ENCODE assay signal across 8 cellular contexts in genomic region chr7:101538596-101539459, GRCh38.
DNase-seq lines count a peak whose midpoint lies in the region; ATAC-seq lines count a peak whose summit lies in the region.

No MANE protein-coding gene starts in this region.

- DNase-seq in NCI-H1436 (lab: John Stamatoyannopoulos, UW) (peak; percentile 2), NCI-H1436 treated with DMSO at 0.1 percent for 48 hours (lab: John Stamatoyannopoulos, UW) (no peak), NCI-H1105 treated with DMSO at 0.1 percent for 48 hours (lab: John Stamatoyannopoulos, UW) (peak; percentile 2), mucosa of gallbladder (ENCODE audit: low spot score) (peak; percentile 32)
- DNase-seq in activated CD4-positive, alpha-beta memory T cell treated with anti-CD3 and anti-CD28 coated beads for 36 hours, result peak; percentile 67
- DNase-seq in effector CD8-positive, alpha-beta T cell (lab: John Stamatoyannopoulos, UW), result peak; percentile 46
- DNase-seq in stimulated activated effector memory CD8-positive, alpha-beta T cell treated with anti-CD3 and anti-CD28 coated beads, Interleukin-12 subunit alpha, Interleukin-12 subunit beta, amount 100 ng/mL, for 72 hours (ENCODE audit: low spot score in 2 of 2), result peak; percentile 55 to 81

- H3K4me3 Mint-ChIP-seq in activated CD4-positive, alpha-beta memory T cell treated with anti-CD3 and anti-CD28 coated beads for 36 hours, result no peak overlapping the region
- H3K4me3 Mint-ChIP-seq in stimulated activated effector memory CD8-positive, alpha-beta T cell treated with anti-CD3 and anti-CD28 coated beads, Interleukin-12 subunit alpha, Interleukin-12 subunit beta, amount 100 ng/mL, for 72 hours, result no peak overlapping the region

- CTCF ChIA-PET in activated CD4-positive, alpha-beta memory T cell treated with anti-CD3 and anti-CD28 coated beads for 36 hours (lab: Charles Lee), result interaction anchor here (0.7 to 1.5 kb wide), 2 partner anchors 33 to 732 kb away, joined by 3 read pairs; no protein-coding TSS in a partner anchor

- H3K4me1 Mint-ChIP-seq in activated CD4-positive, alpha-beta memory T cell treated with anti-CD3 and anti-CD28 coated beads for 36 hours (ENCODE audit: low read depth), result peaks cover 3% of the 10 kb centered on the region
- H3K4me1 Mint-ChIP-seq in stimulated activated effector memory CD8-positive, alpha-beta T cell treated with anti-CD3 and anti-CD28 coated beads, Interleukin-12 subunit alpha, Interleukin-12 subunit beta, amount 100 ng/mL, for 72 hours, result peaks cover 10% of the 10 kb centered on the region

- H3K27ac Mint-ChIP-seq in activated CD4-positive, alpha-beta memory T cell treated with anti-CD3 and anti-CD28 coated beads for 36 hours, result no peak overlapping the region
- no peak overlapping the region for H3K27ac Mint-ChIP-seq in stimulated activated effector memory CD8-positive, alpha-beta T cell treated with anti-CD3 and anti-CD28 coated beads, Interleukin-12 subunit alpha, Interleukin-12 subunit beta, amount 100 ng/mL, for 72 hours

- H3K9me3 Mint-ChIP-seq in activated CD4-positive, alpha-beta memory T cell treated with anti-CD3 and anti-CD28 coated beads for 36 hours, result no peaks in the 10 kb centered on the region
- H3K9me3 Mint-ChIP-seq in stimulated activated effector memory CD8-positive, alpha-beta T cell treated with anti-CD3 and anti-CD28 coated beads, Interleukin-12 subunit alpha, Interleukin-12 subunit beta, amount 100 ng/mL, for 72 hours, result no peaks in the 10 kb centered on the region

- peaks cover 2% of the 10 kb centered on the region for H3K27me3 Mint-ChIP-seq in activated CD4-positive, alpha-beta memory T cell treated with anti-CD3 and anti-CD28 coated beads for 36 hours

- POLR2A ChIA-PET in activated CD4-positive, alpha-beta memory T cell treated with anti-CD3 and anti-CD28 coated beads for 36 hours (lab: Charles Lee), result no interaction called here

- H3K36me3 Mint-ChIP-seq in activated CD4-positive, alpha-beta memory T cell treated with anti-CD3 and anti-CD28 coated beads for 36 hours, result no peaks in the 10 kb centered on the region
- H3K36me3 Mint-ChIP-seq in stimulated activated effector memory CD8-positive, alpha-beta T cell treated with anti-CD3 and anti-CD28 coated beads, Interleukin-12 subunit alpha, Interleukin-12 subunit beta, amount 100 ng/mL, for 72 hours, result no peaks in the 10 kb centered on the region

- ATAC-seq in stimulated activated effector memory CD8-positive, alpha-beta T cell treated with anti-CD3 and anti-CD28 coated beads, Interleukin-12 subunit alpha, Interleukin-12 subunit beta, amount 100 ng/mL, for 72 hours, result peak; percentile 57
- ATAC-seq in GM21423 (IDR thresholded peaks at IDR 0.05; ENCODE audit: unreplicated experiment), result no peak

- intact Hi-C loops in activated CD4-positive, alpha-beta memory T cell treated with anti-CD3 and anti-CD28 coated beads for 36 hours (cut with micrococcal nuclease), result no loop called here
